16 cellular contexts compared by ENCODE assay signal in the genomic region with DNA sequence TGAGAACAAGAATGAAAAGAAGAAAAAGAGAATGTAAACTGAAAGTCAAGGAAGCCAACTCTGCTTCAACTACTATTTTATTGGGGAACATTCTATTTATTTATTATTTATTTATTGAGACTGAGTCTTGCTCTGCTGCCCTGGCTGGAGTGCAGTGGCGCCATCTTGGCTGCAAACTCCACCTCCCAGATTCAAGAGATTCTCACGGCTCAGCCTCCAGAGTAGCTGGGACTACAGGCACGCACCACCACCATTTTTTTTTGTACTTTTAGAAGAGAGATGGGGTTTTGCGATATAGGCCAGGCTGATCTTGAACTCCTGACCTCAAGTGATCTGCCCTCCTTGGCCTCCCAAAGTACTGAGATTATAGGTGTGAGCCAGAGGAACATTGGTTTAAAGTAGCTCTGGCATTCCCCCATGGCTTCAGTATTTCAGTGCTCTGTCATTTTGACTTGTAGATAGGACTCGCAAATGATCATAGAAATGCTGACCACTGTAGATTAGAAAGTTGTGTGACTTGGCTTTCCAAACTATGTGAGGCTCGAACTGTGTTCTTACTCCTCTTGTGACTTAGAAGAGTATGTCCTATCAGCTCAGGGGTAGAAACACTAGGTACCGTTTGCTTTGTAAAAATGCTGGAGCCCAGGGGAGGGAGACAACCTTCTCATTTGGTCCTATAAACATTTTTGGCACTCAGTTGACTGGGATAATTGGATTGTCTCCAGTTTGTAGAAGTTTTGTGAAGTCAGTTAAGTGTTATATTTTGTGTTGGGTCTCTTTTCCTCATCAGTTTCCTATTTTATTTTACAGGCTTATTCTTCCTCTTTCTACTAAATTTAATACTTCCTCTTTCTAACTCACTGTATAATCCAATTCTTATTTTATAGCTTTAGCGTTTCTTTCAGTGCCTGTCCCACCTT.
DNase-seq lines count a peak whose midpoint lies in the region; ATAC-seq and TF ChIP-seq lines count a peak whose summit lies in the region.
"Had no signal": no experiment of that assay in that cellular context is flagged by ENCODE, and none has a peak within 500 bp of the region (broad histone marks: within the 10 kb centered on the region; RNA-seq: fewer than 3 reads in every experiment).

No MANE protein-coding gene starts in this region.

- H3K4me3 ChIP-seq in cardiac muscle cell, result no peak overlapping the region
- no peak overlapping the region for H3K4me3 ChIP-seq in lower lobe of right lung
- no peak overlapping the region for H3K4me3 ChIP-seq in upper lobe of right lung
- H3K4me3 ChIP-seq in stomach, result no peak overlapping the region
- H3K4me3 ChIP-seq in vagina, result no peak overlapping the region

- H3K36me3 ChIP-seq in cardiac muscle cell, result no peaks in the 10 kb centered on the region
- H3K36me3 ChIP-seq in lower lobe of right lung, result no peaks in the 10 kb centered on the region
- no peaks in the 10 kb centered on the region for H3K36me3 ChIP-seq in upper lobe of right lung
- no peaks in the 10 kb centered on the region for H3K36me3 ChIP-seq in stomach
- no peaks in the 10 kb centered on the region for H3K36me3 ChIP-seq in vagina

- no peaks in the 10 kb centered on the region for H3K27me3 ChIP-seq in cardiac muscle cell
- H3K27me3 ChIP-seq in lower lobe of right lung (ENCODE audit: low read depth), result no peaks in the 10 kb centered on the region
- H3K27me3 ChIP-seq in upper lobe of right lung, result no peaks in the 10 kb centered on the region
- H3K27me3 ChIP-seq in stomach, result no peaks in the 10 kb centered on the region
- H3K27me3 ChIP-seq in vagina, result no peaks in the 10 kb centered on the region

- TF ChIP-seq POLR2A in stomach (IDR thresholded peaks at IDR 0.05) (no peak), vagina (IDR thresholded peaks at IDR 0.05) (no peak)

- ATAC-seq in lower lobe of right lung, result peak; percentile 37 to 51
- peak; percentile 40 for ATAC-seq in upper lobe of right lung

- H3K27me3 Mint-ChIP-seq in chondrocyte (ENCODE audit: low read depth), result no peaks in the 10 kb centered on the region

- DNase-seq in cardiac muscle cell (ENCODE audit: low read depth in 1 of 2, low spot score in 1 of 2) (no peak), cardiac septum (ENCODE audit: low spot score) (no peak), OCI-M1 (lab: John Stamatoyannopoulos, UW) (peak; percentile 79), lower lobe of right lung (no peak), upper lobe of right lung (no peak), stomach (no peak), chondrocyte (ENCODE audit: low spot score) (no peak), vagina (ENCODE audit: extremely low spot score in 2 of 2) (no peak)
- DNase-seq: activated CD4-positive, alpha-beta T cell treated with anti-CD3 and anti-CD28 coated beads, Interleukin-2, amount 10 ng/mL, durations not matched to agents 24 days and 14 days; activated naive CD8-positive, alpha-beta T cell treated with anti-CD3 and anti-CD28 coated beads, Interleukin-2, amount 10 ng/mL, durations not matched to agents 7 days and 5 days; activated T-cell treated with anti-CD3 and anti-CD28 coated beads for 4 hours; immature natural killer cell; midbrain; NCI-H2029; posterior cingulate gyrus; substantia nigra had no signal

- peaks cover 8% of the 10 kb centered on the region for H3K9me3 Mint-ChIP-seq in chondrocyte (ENCODE audit: low read depth)
- H3K9me3 Mint-ChIP-seq: activated CD4-positive, alpha-beta T cell treated with anti-CD3 and anti-CD28 coated beads, Interleukin-2, amount 10 ng/mL, durations not matched to agents 24 days and 14 days; activated naive CD8-positive, alpha-beta T cell treated with anti-CD3 and anti-CD28 coated beads, Interleukin-2, amount 10 ng/mL, durations not matched to agents 7 days and 5 days; immature natural killer cell had no signal

- no peak for TF ChIP-seq EP300 in stomach (IDR thresholded peaks at IDR 0.05)

- H3K9me3 ChIP-seq in cardiac muscle cell (ENCODE audit: low read depth) (no peaks in the 10 kb centered on the region), lower lobe of right lung (no peaks in the 10 kb centered on the region), upper lobe of right lung (no peaks in the 10 kb centered on the region), stomach (no peaks in the 10 kb centered on the region), vagina (no peaks in the 10 kb centered on the region)

- no peaks in the 10 kb centered on the region for H3K36me3 Mint-ChIP-seq in chondrocyte (ENCODE audit: low read depth)
- H3K36me3 Mint-ChIP-seq: activated naive CD8-positive, alpha-beta T cell treated with anti-CD3 and anti-CD28 coated beads, Interleukin-2, amount 10 ng/mL, durations not matched to agents 7 days and 5 days; immature natural killer cell had no signal

- H3K27ac Mint-ChIP-seq in chondrocyte (ENCODE audit: unreplicated experiment), result no peak overlapping the region
- H3K27ac Mint-ChIP-seq: activated CD4-positive, alpha-beta T cell treated with anti-CD3 and anti-CD28 coated beads, Interleukin-2, amount 10 ng/mL, durations not matched to agents 24 days and 14 days; activated naive CD8-positive, alpha-beta T cell treated with anti-CD3 and anti-CD28 coated beads, Interleukin-2, amount 10 ng/mL, durations not matched to agents 7 days and 5 days; immature natural killer cell had no signal

- intact Hi-C loops in cardiac septum (cut with DNase I), result no loop called here
- intact Hi-C loops in lower lobe of right lung (cut with DNase I), result no loop called here
- intact Hi-C loops in upper lobe of right lung (cut with DNase I), result no loop called here
- intact Hi-C loops in stomach (cut with DNase I; ENCODE audit: low total_unique reads), result no loop called here
- intact Hi-C loops in vagina (cut with DNase I), result no loop called here

- H3K4me1 Mint-ChIP-seq in chondrocyte (ENCODE audit: low read depth), result peaks cover 15% of the 10 kb centered on the region
- H3K4me1 Mint-ChIP-seq: activated CD4-positive, alpha-beta T cell treated with anti-CD3 and anti-CD28 coated beads, Interleukin-2, amount 10 ng/mL, durations not matched to agents 24 days and 14 days; activated naive CD8-positive, alpha-beta T cell treated with anti-CD3 and anti-CD28 coated beads, Interleukin-2, amount 10 ng/mL, durations not matched to agents 7 days and 5 days; immature natural killer cell had no signal

- H3K27ac ChIP-seq in cardiac muscle cell, result peak overlapping the region; percentile 44
- H3K27ac ChIP-seq in lower lobe of right lung, result peak overlapping the region; percentile 43
- peak overlapping the region; percentile 13 for H3K27ac ChIP-seq in upper lobe of right lung
- peak overlapping the region in 1 of 5 donors; percentile 22 for H3K27ac ChIP-seq in stomach
- H3K27ac ChIP-seq in vagina, result no peak overlapping the region

- H3K4me3 Mint-ChIP-seq in chondrocyte (ENCODE audit: unreplicated experiment), result no peak overlapping the region
- H3K4me3 Mint-ChIP-seq: activated CD4-positive, alpha-beta T cell treated with anti-CD3 and anti-CD28 coated beads, Interleukin-2, amount 10 ng/mL, durations not matched to agents 24 days and 14 days; activated naive CD8-positive, alpha-beta T cell treated with anti-CD3 and anti-CD28 coated beads, Interleukin-2, amount 10 ng/mL, durations not matched to agents 7 days and 5 days; immature natural killer cell had no signal

- WGBS in stomach, 5 donors, result 78 to 88% (median 83%) methylated on average over 8 of the region's 8 CpGs

- TF ChIP-seq CTCF in cardiac muscle cell (IDR thresholded peaks at IDR 0.05; ENCODE audit: low read depth, low read length) (no peak), lower lobe of right lung (IDR thresholded peaks at IDR 0.05) (no peak), upper lobe of right lung (IDR thresholded peaks at IDR 0.05) (no peak), stomach (IDR thresholded peaks at IDR 0.05) (no peak), chondrocyte (IDR thresholded peaks at IDR 0.05) (no peak), vagina (IDR thresholded peaks at IDR 0.05) (no peak)

- peaks cover 22% of the 10 kb centered on the region for H3K4me1 ChIP-seq in cardiac muscle cell (ENCODE audit: low read depth)
- no peaks in the 10 kb centered on the region for H3K4me1 ChIP-seq in lower lobe of right lung
- peaks cover 5% of the 10 kb centered on the region for H3K4me1 ChIP-seq in upper lobe of right lung
- H3K4me1 ChIP-seq in stomach, result no peaks in the 10 kb centered on the region
- peaks cover 6% of the 10 kb centered on the region for H3K4me1 ChIP-seq in vagina
